2 cellular contexts compared by ENCODE assay signal in the genomic region with DNA sequence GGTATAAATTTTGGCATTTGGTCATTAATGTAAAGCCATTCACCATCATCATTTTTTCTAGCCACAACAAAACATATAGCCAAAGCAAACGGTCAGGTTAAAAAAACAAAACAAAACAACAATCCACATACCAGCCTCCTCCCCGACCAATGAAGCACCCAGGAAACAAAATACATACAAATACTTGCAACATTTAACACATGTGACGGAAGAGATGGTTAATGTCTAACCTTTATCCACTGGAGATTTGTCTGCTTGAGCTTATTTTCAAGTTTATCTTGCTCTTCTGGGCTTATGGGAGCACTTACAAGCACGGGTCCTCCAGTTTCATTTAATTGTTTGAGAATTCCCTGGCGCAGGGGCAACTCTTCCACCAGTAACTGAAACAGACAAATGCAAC.
TF ChIP-seq lines count a peak whose summit lies in the region.

No MANE protein-coding gene starts in this region.

TF ChIP-seq in liver, 16 proteins besides CTCF, POLR2A, EP300 and RAD21 (continued from another document):
- TF ChIP-seq, protein P1, sequence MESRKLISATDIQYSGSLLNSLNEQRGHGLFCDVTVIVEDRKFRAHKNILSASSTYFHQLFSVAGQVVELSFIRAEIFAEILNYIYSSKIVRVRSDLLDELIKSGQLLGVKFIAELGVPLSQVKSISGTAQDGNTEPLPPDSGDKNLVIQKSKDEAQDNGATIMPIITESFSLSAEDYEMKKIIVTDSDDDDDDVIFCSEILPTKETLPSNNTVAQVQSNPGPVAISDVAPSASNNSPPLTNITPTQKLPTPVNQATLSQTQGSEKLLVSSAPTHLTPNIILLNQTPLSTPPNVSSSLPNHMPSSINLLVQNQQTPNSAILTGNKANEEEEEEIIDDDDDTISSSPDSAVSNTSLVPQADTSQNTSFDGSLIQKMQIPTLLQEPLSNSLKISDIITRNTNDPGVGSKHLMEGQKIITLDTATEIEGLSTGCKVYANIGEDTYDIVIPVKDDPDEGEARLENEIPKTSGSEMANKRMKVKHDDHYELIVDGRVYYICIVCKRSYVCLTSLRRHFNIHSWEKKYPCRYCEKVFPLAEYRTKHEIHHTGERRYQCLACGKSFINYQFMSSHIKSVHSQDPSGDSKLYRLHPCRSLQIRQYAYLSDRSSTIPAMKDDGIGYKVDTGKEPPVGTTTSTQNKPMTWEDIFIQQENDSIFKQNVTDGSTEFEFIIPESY (IDR thresholded peaks at IDR 0.05) = no peak
- TF ChIP-seq, protein P2, sequence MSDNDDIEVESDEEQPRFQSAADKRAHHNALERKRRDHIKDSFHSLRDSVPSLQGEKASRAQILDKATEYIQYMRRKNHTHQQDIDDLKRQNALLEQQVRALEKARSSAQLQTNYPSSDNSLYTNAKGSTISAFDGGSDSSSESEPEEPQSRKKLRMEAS (IDR thresholded peaks at IDR 0.05) = no peak
- TF ChIP-seq, protein P3, sequence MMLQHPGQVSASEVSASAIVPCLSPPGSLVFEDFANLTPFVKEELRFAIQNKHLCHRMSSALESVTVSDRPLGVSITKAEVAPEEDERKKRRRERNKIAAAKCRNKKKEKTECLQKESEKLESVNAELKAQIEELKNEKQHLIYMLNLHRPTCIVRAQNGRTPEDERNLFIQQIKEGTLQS (IDR thresholded peaks at IDR 0.05) = no peak
- TF ChIP-seq SP1 (IDR thresholded peaks at IDR 0.05) (no peak), FOXA2 (IDR thresholded peaks at IDR 0.05) (no peak), YY1 (IDR thresholded peaks at IDR 0.05) (peak; percentile 48), NR2F2 (IDR thresholded peaks at IDR 0.05) (no peak), HNF4A (conservative IDR thresholded peaks at IDR 0.05) (peak in 1 of 2 donors; percentile 19), EGR1 (IDR thresholded peaks at IDR 0.05; ENCODE audit: low read depth in 2 of 2) (no peak), FOXA1 (IDR thresholded peaks at IDR 0.05) (no peak)
- TF ChIP-seq, protein P4, sequence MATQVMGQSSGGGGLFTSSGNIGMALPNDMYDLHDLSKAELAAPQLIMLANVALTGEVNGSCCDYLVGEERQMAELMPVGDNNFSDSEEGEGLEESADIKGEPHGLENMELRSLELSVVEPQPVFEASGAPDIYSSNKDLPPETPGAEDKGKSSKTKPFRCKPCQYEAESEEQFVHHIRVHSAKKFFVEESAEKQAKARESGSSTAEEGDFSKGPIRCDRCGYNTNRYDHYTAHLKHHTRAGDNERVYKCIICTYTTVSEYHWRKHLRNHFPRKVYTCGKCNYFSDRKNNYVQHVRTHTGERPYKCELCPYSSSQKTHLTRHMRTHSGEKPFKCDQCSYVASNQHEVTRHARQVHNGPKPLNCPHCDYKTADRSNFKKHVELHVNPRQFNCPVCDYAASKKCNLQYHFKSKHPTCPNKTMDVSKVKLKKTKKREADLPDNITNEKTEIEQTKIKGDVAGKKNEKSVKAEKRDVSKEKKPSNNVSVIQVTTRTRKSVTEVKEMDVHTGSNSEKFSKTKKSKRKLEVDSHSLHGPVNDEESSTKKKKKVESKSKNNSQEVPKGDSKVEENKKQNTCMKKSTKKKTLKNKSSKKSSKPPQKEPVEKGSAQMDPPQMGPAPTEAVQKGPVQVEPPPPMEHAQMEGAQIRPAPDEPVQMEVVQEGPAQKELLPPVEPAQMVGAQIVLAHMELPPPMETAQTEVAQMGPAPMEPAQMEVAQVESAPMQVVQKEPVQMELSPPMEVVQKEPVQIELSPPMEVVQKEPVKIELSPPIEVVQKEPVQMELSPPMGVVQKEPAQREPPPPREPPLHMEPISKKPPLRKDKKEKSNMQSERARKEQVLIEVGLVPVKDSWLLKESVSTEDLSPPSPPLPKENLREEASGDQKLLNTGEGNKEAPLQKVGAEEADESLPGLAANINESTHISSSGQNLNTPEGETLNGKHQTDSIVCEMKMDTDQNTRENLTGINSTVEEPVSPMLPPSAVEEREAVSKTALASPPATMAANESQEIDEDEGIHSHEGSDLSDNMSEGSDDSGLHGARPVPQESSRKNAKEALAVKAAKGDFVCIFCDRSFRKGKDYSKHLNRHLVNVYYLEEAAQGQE (IDR thresholded peaks at IDR 0.05) = peak; percentile 21

TF ChIP-seq in HepG2, 621 proteins besides CTCF, POLR2A, EP300 and RAD21 (continued from another document):
- TF ChIP-seq, protein P5, sequence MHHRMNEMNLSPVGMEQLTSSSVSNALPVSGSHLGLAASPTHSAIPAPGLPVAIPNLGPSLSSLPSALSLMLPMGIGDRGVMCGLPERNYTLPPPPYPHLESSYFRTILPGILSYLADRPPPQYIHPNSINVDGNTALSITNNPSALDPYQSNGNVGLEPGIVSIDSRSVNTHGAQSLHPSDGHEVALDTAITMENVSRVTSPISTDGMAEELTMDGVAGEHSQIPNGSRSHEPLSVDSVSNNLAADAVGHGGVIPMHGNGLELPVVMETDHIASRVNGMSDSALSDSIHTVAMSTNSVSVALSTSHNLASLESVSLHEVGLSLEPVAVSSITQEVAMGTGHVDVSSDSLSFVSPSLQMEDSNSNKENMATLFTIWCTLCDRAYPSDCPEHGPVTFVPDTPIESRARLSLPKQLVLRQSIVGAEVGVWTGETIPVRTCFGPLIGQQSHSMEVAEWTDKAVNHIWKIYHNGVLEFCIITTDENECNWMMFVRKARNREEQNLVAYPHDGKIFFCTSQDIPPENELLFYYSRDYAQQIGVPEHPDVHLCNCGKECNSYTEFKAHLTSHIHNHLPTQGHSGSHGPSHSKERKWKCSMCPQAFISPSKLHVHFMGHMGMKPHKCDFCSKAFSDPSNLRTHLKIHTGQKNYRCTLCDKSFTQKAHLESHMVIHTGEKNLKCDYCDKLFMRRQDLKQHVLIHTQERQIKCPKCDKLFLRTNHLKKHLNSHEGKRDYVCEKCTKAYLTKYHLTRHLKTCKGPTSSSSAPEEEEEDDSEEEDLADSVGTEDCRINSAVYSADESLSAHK (CRISPR knock-in tag; IDR thresholded peaks at IDR 0.05; ENCODE audit: borderline replicate concordance) = no peak
- TF ChIP-seq ZEB1 (IDR thresholded peaks at IDR 0.05; ENCODE audit: insufficient replicate concordance, low read depth) (no peak), ZNF431 (CRISPR knock-in tag; IDR thresholded peaks at IDR 0.05; ENCODE audit: borderline replicate concordance, low read depth) (no peak), RAD51 (IDR thresholded peaks at IDR 0.05; ENCODE audit: borderline replicate concordance) (no peak)
- TF ChIP-seq, protein P6, sequence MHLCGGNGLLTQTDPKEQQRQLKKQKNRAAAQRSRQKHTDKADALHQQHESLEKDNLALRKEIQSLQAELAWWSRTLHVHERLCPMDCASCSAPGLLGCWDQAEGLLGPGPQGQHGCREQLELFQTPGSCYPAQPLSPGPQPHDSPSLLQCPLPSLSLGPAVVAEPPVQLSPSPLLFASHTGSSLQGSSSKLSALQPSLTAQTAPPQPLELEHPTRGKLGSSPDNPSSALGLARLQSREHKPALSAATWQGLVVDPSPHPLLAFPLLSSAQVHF (CRISPR knock-in tag; IDR thresholded peaks at IDR 0.05) = no peak
- TF ChIP-seq, protein P2 (IDR thresholded peaks at IDR 0.05) = no peak
- TF ChIP-seq, protein P7, sequence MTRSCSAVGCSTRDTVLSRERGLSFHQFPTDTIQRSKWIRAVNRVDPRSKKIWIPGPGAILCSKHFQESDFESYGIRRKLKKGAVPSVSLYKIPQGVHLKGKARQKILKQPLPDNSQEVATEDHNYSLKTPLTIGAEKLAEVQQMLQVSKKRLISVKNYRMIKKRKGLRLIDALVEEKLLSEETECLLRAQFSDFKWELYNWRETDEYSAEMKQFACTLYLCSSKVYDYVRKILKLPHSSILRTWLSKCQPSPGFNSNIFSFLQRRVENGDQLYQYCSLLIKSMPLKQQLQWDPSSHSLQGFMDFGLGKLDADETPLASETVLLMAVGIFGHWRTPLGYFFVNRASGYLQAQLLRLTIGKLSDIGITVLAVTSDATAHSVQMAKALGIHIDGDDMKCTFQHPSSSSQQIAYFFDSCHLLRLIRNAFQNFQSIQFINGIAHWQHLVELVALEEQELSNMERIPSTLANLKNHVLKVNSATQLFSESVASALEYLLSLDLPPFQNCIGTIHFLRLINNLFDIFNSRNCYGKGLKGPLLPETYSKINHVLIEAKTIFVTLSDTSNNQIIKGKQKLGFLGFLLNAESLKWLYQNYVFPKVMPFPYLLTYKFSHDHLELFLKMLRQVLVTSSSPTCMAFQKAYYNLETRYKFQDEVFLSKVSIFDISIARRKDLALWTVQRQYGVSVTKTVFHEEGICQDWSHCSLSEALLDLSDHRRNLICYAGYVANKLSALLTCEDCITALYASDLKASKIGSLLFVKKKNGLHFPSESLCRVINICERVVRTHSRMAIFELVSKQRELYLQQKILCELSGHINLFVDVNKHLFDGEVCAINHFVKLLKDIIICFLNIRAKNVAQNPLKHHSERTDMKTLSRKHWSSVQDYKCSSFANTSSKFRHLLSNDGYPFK (CRISPR knock-in tag; IDR thresholded peaks at IDR 0.05; ENCODE audit: borderline replicate concordance) = no peak
- TF ChIP-seq, protein P8, sequence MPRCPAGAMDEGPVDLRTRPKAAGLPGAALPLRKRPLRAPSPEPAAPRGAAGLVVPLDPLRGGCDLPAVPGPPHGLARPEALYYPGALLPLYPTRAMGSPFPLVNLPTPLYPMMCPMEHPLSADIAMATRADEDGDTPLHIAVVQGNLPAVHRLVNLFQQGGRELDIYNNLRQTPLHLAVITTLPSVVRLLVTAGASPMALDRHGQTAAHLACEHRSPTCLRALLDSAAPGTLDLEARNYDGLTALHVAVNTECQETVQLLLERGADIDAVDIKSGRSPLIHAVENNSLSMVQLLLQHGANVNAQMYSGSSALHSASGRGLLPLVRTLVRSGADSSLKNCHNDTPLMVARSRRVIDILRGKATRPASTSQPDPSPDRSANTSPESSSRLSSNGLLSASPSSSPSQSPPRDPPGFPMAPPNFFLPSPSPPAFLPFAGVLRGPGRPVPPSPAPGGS (CRISPR knock-in tag; IDR thresholded peaks at IDR 0.05) = no peak
